8 cellular contexts compared by ENCODE assay signal in genomic region chr6:73653571-73654424, GRCh38. TPM values are rescaled to one million over a fixed set of nuclear protein-coding genes. Genes with fewer than 3 reads are reported as not detected.
DNase-seq lines count a peak whose midpoint lies in the region; ATAC-seq and TF ChIP-seq lines count a peak whose summit lies in the region.

Gene SLC17A5, minus strand, starts transcription at chr6:73653992. Its CDS starts 106 bp downstream, at chr6:73653886.

- 0 out of 2 replicates have a peak within 1 kb of the TSS, but pooled peaks have one; percentile 2 for H2BK20ac ChIP-seq in IMR-90 (ENCODE audit: low read depth, low read length)

- TF ChIP-seq CTCF in IMR-90 (conservative IDR thresholded peaks at IDR 0.05; ENCODE audit: low read depth, low read length) (no peak), OCI-LY7 (conservative IDR thresholded peaks at IDR 0.05; ENCODE audit: low read length) (no peak), mucosa of descending colon (IDR thresholded peaks at IDR 0.05) (no peak)

- H4K8ac ChIP-seq in IMR-90 (ENCODE audit: low read depth in 2 of 2, low read length in 2 of 2) = peak within 1 kb of the TSS; percentile 57 to 93

- H3K27ac ChIP-seq in IMR-90 (ENCODE audit: insufficient read depth, low read length) = peak within 1 kb of the TSS; percentile 88
- H3K27ac ChIP-seq in OCI-LY7 (ENCODE audit: low read depth, low read length, poor library complexity, severe bottlenecking) = peak within 1 kb of the TSS; percentile 83
- H3K27ac ChIP-seq in epithelial cell of prostate = peak within 1 kb of the TSS; percentile 67

- peak within 1 kb of the TSS; percentile 92 for H3K23ac ChIP-seq in IMR-90 (ENCODE audit: low read depth, low read length)

- peaks cover 3% of the 10 kb centered on the region; the same call in 1 of the 2 replicates for H3K4me1 ChIP-seq in IMR-90 (ENCODE audit: control insufficient read depth, insufficient read depth, low read length)
- peaks cover 19% of the 10 kb centered on the region for H3K4me1 ChIP-seq in OCI-LY7 (ENCODE audit: insufficient read depth, low read length, poor library complexity, severe bottlenecking)
- H3K4me1 ChIP-seq in mucosa of descending colon (ENCODE audit: low read depth) = peaks cover 9% of the 10 kb centered on the region

- intact Hi-C loops in IMR-90 (cut with micrococcal nuclease) = loop anchor here (2.0 kb wide), 1 partner anchor 133 kb away; the partner anchor contains the start of gene EEF1A1
- intact Hi-C loops in OCI-LY7 (cut with micrococcal nuclease; ENCODE audit: unreplicated experiment) = loop anchor here (1.0 to 10.0 kb wide), 5 partner anchors 66 to 1961 kb away; partner anchors contain the start of genes EEF1A1 and KCNQ5
- intact Hi-C loops in mucosa of descending colon (cut with DNase I, micrococcal nuclease) = no loop called here

- ATAC-seq in GM21529 (IDR thresholded peaks at IDR 0.05; ENCODE audit: unreplicated experiment) (peak; percentile 85), IMR-90 (ENCODE audit: low read depth) (peak; percentile 98), mucosa of descending colon (peak; percentile 96)

- H3K79me1 ChIP-seq in IMR-90 (ENCODE audit: low read depth in 1 of 2, low read length in 2 of 2) = peaks cover 13 to 36% of the 10 kb centered on the region in 2 experiments; a peak in 3 of 4 replicates

- H3K4me2 ChIP-seq in IMR-90 (ENCODE audit: low read depth, low read length) (peak within 1 kb of the TSS; percentile 86), OCI-LY7 (ENCODE audit: low read length) (peak within 1 kb of the TSS; percentile 100)

- no peak for TF ChIP-seq RAD21 in IMR-90 (IDR thresholded peaks at IDR 0.05; ENCODE audit: low read length)

- WGBS in IMR-90 (ENCODE audit: extremely low coverage in 2 of 2, insufficient read length in 1 of 2), 2 experiments = 0% methylated on average over 53 of the region's 90 CpGs; no CpG with 5 or more reads in 1 of the 2 experiments

- H3K56ac ChIP-seq in IMR-90 (ENCODE audit: extremely low read depth, insufficient read depth, low read length) = peak within 1 kb of the TSS; percentile 61

- H2BK15ac ChIP-seq in IMR-90 (ENCODE audit: low read depth, low read length) = peak within 1 kb of the TSS; percentile 1; the same call in 1 of the 3 replicates

- peak within 1 kb of the TSS; percentile 96 for H3K14ac ChIP-seq in IMR-90 (replicated peaks; ENCODE audit: low read depth, low read length)

- H4K20me1 ChIP-seq in IMR-90 (ENCODE audit: insufficient read depth, low read length) = no peaks in the 10 kb centered on the region
- no peaks in the 10 kb centered on the region for H4K20me1 ChIP-seq in OCI-LY7 (ENCODE audit: insufficient read depth, low read length)

- peaks cover 27% of the 10 kb centered on the region; the same call in 1 of the 2 replicates for H3K79me2 ChIP-seq in OCI-LY7 (ENCODE audit: insufficient read depth, low read depth, low read length)

- peak within 1 kb of the TSS; percentile 61 for H4K5ac ChIP-seq in IMR-90 (ENCODE audit: low read depth, low read length)

- no peaks in the 10 kb centered on the region for H3K27me3 ChIP-seq in IMR-90 (ENCODE audit: control insufficient read depth, insufficient read depth, low read length)

- DNase-seq in DMS114 treated with DMSO at 0.1 percent for 48 hours (lab: John Stamatoyannopoulos, UW; ENCODE audit: unreplicated experiment) (peak; percentile 82), IMR-90 (peak; percentile 92), OCI-LY7 (ENCODE audit: low spot score) (peak; percentile 93), activated T-cell treated with anti-CD3 and anti-CD28 coated beads for 48 hours (ENCODE audit: low read depth) (peak; percentile 91), epithelial cell of prostate (ENCODE audit: low read depth, low spot score) (peak; percentile 58), mucosa of descending colon (peak; percentile 96 to 98 (median 96))
- DNase-seq in stimulated activated CD8-positive, alpha-beta memory T cell treated with anti-CD3 and anti-CD28 coated beads, Interleukin-4, amount 100 ng/mL, for 1 hour (ENCODE audit: low read depth in 2 of 2, low spot score in 1 of 2) = peak; percentile 66 to 77

- H3K4ac ChIP-seq in IMR-90 (ENCODE audit: low read depth, low read length) = peak within 1 kb of the TSS; percentile 96

- peak within 1 kb of the TSS; percentile 89 for H2BK120ac ChIP-seq in IMR-90 (ENCODE audit: low read depth, low read length)

- in situ Hi-C loops in IMR-90 (cut with MboI; ENCODE audit: low sequenced_read_pairs) = no loop called here

- H3K9ac ChIP-seq in IMR-90 (ENCODE audit: low read depth, low read length) = peak within 1 kb of the TSS; percentile 84

- peak within 1 kb of the TSS; percentile 87 for H2AK9ac ChIP-seq in IMR-90 (replicated peaks; ENCODE audit: low read depth, low read length, poor library complexity)

- peak; percentile 83 for TF ChIP-seq POLR2A in IMR-90 (IDR thresholded peaks at IDR 0.05; ENCODE audit: low read depth, low read length)

- peak within 1 kb of the TSS; percentile 63 for H3K18ac ChIP-seq in IMR-90 (ENCODE audit: low read depth, low read length)

- peak within 1 kb of the TSS; percentile 76 for H4K91ac ChIP-seq in IMR-90 (ENCODE audit: insufficient read depth, low read depth, low read length)

- peaks cover 8% of the 10 kb centered on the region; the same call in 1 of the 2 replicates for H3K9me1 ChIP-seq in IMR-90 (ENCODE audit: insufficient read depth, low read length)

- peak within 1 kb of the TSS; percentile 83 for H2AK5ac ChIP-seq in IMR-90 (ENCODE audit: low read depth, low read length)

- CTCF ChIA-PET in IMR-90 (lab: Yijun Ruan, JAX) = interaction anchor here (0.7 to 1.5 kb wide), 3 partner anchors 62 to 192 kb away, joined by 3 to 7 read pairs (median 4); partner anchors contain the start of gene MTO1
- CTCF ChIA-PET in OCI-LY7 (lab: Charles Lee; ENCODE audit: unreplicated experiment) = interaction anchor here (0.5 to 0.7 kb wide), 2 partner anchors 68 to 1555 kb away, joined by 3 to 4 read pairs; no protein-coding TSS in a partner anchor

- BruUV-seq in IMR-90 (replicated peaks; lab: Mats Ljungman, UMichigan) (no TSS peak), OCI-LY7 (replicated peaks; lab: Mats Ljungman, UMichigan) (no TSS peak)

- dilution Hi-C loops in IMR-90 (cut with HindIII; ENCODE audit: low sequenced_read_pairs, unreplicated experiment) = no loop called here

- H3K9me2 ChIP-seq in OCI-LY7 (ENCODE audit: insufficient read depth, low read length) = no peaks in the 10 kb centered on the region

- H3K4me3 ChIP-seq in IMR-90 (ENCODE audit: insufficient read depth, low read depth, low read length) (peak within 1 kb of the TSS; percentile 78), OCI-LY7 (ENCODE audit: low read depth, low read length, poor library complexity, severe bottlenecking) (peak within 1 kb of the TSS; percentile 96), mucosa of descending colon (peak within 1 kb of the TSS; percentile 99)

- peak within 1 kb of the TSS; percentile 82 for H2BK5ac ChIP-seq in IMR-90 (ENCODE audit: low read depth, low read length, poor library complexity, severe bottlenecking)

- H2AFZ ChIP-seq in IMR-90 (replicated peaks; ENCODE audit: low read length, poor library complexity) (peak within 1 kb of the TSS; percentile 100), OCI-LY7 (ENCODE audit: low read length) (peak within 1 kb of the TSS; percentile 90)

- H3K36me3 ChIP-seq in IMR-90 (ENCODE audit: control insufficient read depth, insufficient read depth, low read length) (0 out of 2 replicates have a peak, but pooled peaks cover 2% of the 10 kb centered on the region), OCI-LY7 (ENCODE audit: insufficient read depth, low read length) (no peaks in the 10 kb centered on the region), mucosa of descending colon (ENCODE audit: low read depth) (no peaks in the 10 kb centered on the region)

- H3K9me3 ChIP-seq in IMR-90 (ENCODE audit: control insufficient read depth, insufficient read depth, low read length) (no peaks in the 10 kb centered on the region), OCI-LY7 (ENCODE audit: low read length) (no peaks in the 10 kb centered on the region), mucosa of descending colon (no peaks in the 10 kb centered on the region)

- POLR2A ChIA-PET in IMR-90 (lab: Charles Lee; ENCODE audit: unreplicated experiment) (interaction anchor here (0.5 to 1.1 kb wide), 10 partner anchors 12 to 1528 kb away, joined by 3 to 5 read pairs (median 3); partner anchors contain the start of gene MTO1), OCI-LY7 (lab: Charles Lee) (interaction anchor here (0.6 to 3.4 kb wide), 18 partner anchors 10 to 1622 kb away, joined by 3 to 27 read pairs (median 4); partner anchors contain the start of genes EEF1A1 and MTO1)

TF ChIP-seq in IMR-90, 13 proteins besides CTCF, POLR2A, EP300 and RAD21:
- TF ChIP-seq SMC3 (IDR thresholded peaks at IDR 0.05; ENCODE audit: low read depth, low read length) (no peak), BHLHE40 (IDR thresholded peaks at IDR 0.05; ENCODE audit: low read depth, low read length) (peak; percentile 14; the same call in 1 of the 2 replicates), MAZ (IDR thresholded peaks at IDR 0.05; ENCODE audit: borderline replicate concordance, low read depth, low read length) (peak; percentile 68; the same call in 1 of the 2 replicates), FOS (IDR thresholded peaks at IDR 0.05; ENCODE audit: low read depth, low read length) (no peak), CEBPB (IDR thresholded peaks at IDR 0.05; ENCODE audit: low read depth, low read length) (no peak), MXI1 (IDR thresholded peaks at IDR 0.05; ENCODE audit: borderline replicate concordance, low read depth, low read length) (no peak), CHD1 (IDR thresholded peaks at IDR 0.05; ENCODE audit: low read depth, low read length) (0 out of 2 replicates have a peak, but pooled peaks have one; percentile 56)

RNA-seq across cellular contexts. Expression of gene SLC17A5, which starts in this region (rescaled TPM):
- 27.2 and 37.5 TPM in 2 replicates for total RNA-seq in IMR-90 (2012; rRNA removed)
- 18.7 and 20.8 TPM in 2 replicates for polyA plus RNA-seq in IMR-90 (2012; rRNA removed)
- 7.6 and 12.2 TPM in 2 replicates for polyA plus RNA-seq in IMR-90 (2012; cell fraction: cytosol; rRNA removed)
- 4.0 and 9.1 TPM in 2 replicates for polyA plus RNA-seq in IMR-90 (2012; cell fraction: nucleus; rRNA removed; ENCODE audit: low replicate concordance)
- 7.4 and 8.5 TPM in 2 replicates for total RNA-seq in OCI-LY7 (2014; rRNA removed; shearing (Covaris generic))
- 8.4 and 9.6 TPM in 2 replicates for total RNA-seq in OCI-LY7 (2022)
- 10 to 100 TPM; 25.8 to 53.0 (median 42.3) TPM for total RNA-seq in mucosa of descending colon

Comparison
In these comparisons a context has a peak if more than half of its experiments do, and no peak if none do; other contexts are left out.
1. Peak in every context shown above with its lines: DNase-seq, ATAC-seq, H3K4me3 ChIP-seq and H3K27ac ChIP-seq.
2. intact Hi-C loops: an anchor here in IMR-90 (2.0 kb wide) and OCI-LY7 (1.0 to 10.0 kb wide); none called in mucosa of descending colon.